ENCODE assay signal across 15 cellular contexts in the genomic region with DNA sequence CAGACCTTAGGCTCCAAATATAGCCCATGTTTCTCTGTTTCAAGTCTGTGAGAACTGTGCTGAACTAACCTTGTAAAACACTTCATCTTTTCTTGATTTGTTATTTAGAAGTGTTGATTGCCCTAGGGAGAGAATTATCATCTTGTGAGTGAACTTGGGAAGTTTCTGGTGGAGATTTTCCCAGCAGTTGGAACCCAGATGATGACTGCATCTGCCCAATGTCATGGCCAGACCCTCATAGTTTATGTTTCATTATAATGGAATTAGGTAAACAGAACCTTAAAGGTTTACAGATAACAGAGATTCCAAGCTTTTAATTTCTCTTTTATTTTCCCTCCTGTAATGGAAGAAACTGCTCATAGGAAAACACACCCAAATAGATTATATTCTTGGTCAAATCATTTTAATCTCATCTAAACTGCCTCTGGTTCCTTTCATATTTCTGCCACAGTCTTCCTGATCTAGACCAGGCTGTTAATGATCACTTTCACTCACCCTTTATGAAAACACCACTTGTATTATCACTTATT.
DNase-seq lines count a peak whose midpoint lies in the region; ATAC-seq and TF ChIP-seq lines count a peak whose summit lies in the region.
"Had no signal": no experiment of that assay in that cellular context is flagged by ENCODE, and none has a peak within 500 bp of the region (broad histone marks: within the 10 kb centered on the region; RNA-seq: fewer than 3 reads in every experiment).

No MANE protein-coding gene starts in this region.

- H3F3A ChIP-seq in SK-N-SH (replicated peaks; ENCODE audit: insufficient read depth): no peaks in the 10 kb centered on the region

- no peak overlapping the region for H3K4me2 ChIP-seq in SK-N-SH

- no peak for TF ChIP-seq RAD21 in SK-N-SH (IDR thresholded peaks at IDR 0.05; ENCODE audit: low read length)

- CTCF ChIA-PET in SK-N-SH (lab: Yijun Ruan, JAX): no interaction called here

- H3K9ac ChIP-seq in SK-N-SH: no peak overlapping the region

- no peaks in the 10 kb centered on the region for H3K4me1 ChIP-seq in SK-N-SH (ENCODE audit: control insufficient read depth in 1 of 2, insufficient read depth in 2 of 2, low read depth in 1 of 2, low read length in 1 of 2)
- H3K4me1 ChIP-seq: HAP-1 had no signal

- no peak for TF ChIP-seq EP300 in SK-N-SH (IDR thresholded peaks at IDR 0.05; ENCODE audit: borderline replicate concordance in 1 of 2, low read depth in 1 of 2, low read length in 1 of 2)

- no peak overlapping the region for H3K27ac ChIP-seq in SK-N-SH (ENCODE audit: low read depth in 2 of 2, low read length in 1 of 2)
- H3K27ac ChIP-seq: 22Rv1 had no signal

- no peaks in the 10 kb centered on the region for H3K36me3 ChIP-seq in SK-N-SH (replicated peaks in 1 of 2; ENCODE audit: control insufficient read depth in 1 of 2, insufficient read depth in 2 of 2, low read length in 1 of 2)
- H3K36me3 ChIP-seq: HAP-1 had no signal

- no peak overlapping the region for H2AFZ ChIP-seq in SK-N-SH (ENCODE audit: low read depth)

- POLR2A ChIA-PET in SK-N-SH (lab: Yijun Ruan, JAX): no interaction called here

- no peaks in the 10 kb centered on the region for H3K27me3 ChIP-seq in SK-N-SH (ENCODE audit: insufficient read depth)

- H3K4me3 Mint-ChIP-seq in neural crest cell: no peak overlapping the region
- H3K4me3 Mint-ChIP-seq: CD14-positive monocyte; CD8-positive, alpha-beta T cell had no signal

- H3K9me2 ChIP-seq in SK-N-SH: no peaks in the 10 kb centered on the region

- no peaks in the 10 kb centered on the region for H3K36me3 Mint-ChIP-seq in neural crest cell (ENCODE audit: low read depth)
- H3K36me3 Mint-ChIP-seq: CD14-positive monocyte; CD8-positive, alpha-beta T cell had no signal

- DNase-seq in DMS 273 treated with DMSO at 0.1 percent for 48 hours (lab: John Stamatoyannopoulos, UW): peak; percentile 6
- no peak for DNase-seq in DMS 273 (lab: John Stamatoyannopoulos, UW; ENCODE audit: unreplicated experiment)
- DNase-seq in SK-N-SH: no peak
- peak; percentile 73 for DNase-seq in fibroblast of the aortic adventitia (ENCODE audit: low read depth)
- no peak for DNase-seq in neural crest cell (ENCODE audit: low read depth, low spot score)
- no peak for DNase-seq in NCI-H128 (lab: John Stamatoyannopoulos, UW; ENCODE audit: unreplicated experiment)
- DNase-seq in foreskin melanocyte: no peak
- DNase-seq: CD8-positive, alpha-beta T cell; COR-L47; DMS53; GF-D8 had no signal

- H3K79me2 ChIP-seq in SK-N-SH (ENCODE audit: insufficient read depth): no peaks in the 10 kb centered on the region

- no peaks in the 10 kb centered on the region for H3K9me3 ChIP-seq in SK-N-SH
- H3K9me3 ChIP-seq: HAP-1 had no signal

- TF ChIP-seq CTCF in SK-N-SH (IDR thresholded peaks at IDR 0.05): no peak
- no peak for TF ChIP-seq CTCF in fibroblast of the aortic adventitia (IDR thresholded peaks at IDR 0.05; ENCODE audit: insufficient read depth, low read length)
- no peak for TF ChIP-seq CTCF in neural crest cell (conservative IDR thresholded peaks at IDR 0.05)

- H4K20me1 ChIP-seq in SK-N-SH (ENCODE audit: insufficient read depth): no peaks in the 10 kb centered on the region

- ATAC-seq in GM21737 (IDR thresholded peaks at IDR 0.05; ENCODE audit: unreplicated experiment): no peak
- ATAC-seq: CD8-positive, alpha-beta T cell had no signal

- no peak overlapping the region for H3K4me3 ChIP-seq in SK-N-SH (ENCODE audit: low read depth in 2 of 2, low read length in 1 of 2)
- H3K4me3 ChIP-seq in fibroblast of the aortic adventitia (ENCODE audit: low read depth, low read length): no peak overlapping the region
- H3K4me3 ChIP-seq: HAP-1 had no signal

- peak overlapping the region; percentile 21 for H3K27ac Mint-ChIP-seq in neural crest cell (ENCODE audit: unreplicated experiment)
- H3K27ac Mint-ChIP-seq: CD14-positive monocyte; CD8-positive, alpha-beta T cell had no signal

- peaks cover 7% of the 10 kb centered on the region for H3K9me3 Mint-ChIP-seq in neural crest cell
- H3K9me3 Mint-ChIP-seq: CD8-positive, alpha-beta T cell had no signal

- H3K27me3 Mint-ChIP-seq in neural crest cell (ENCODE audit: low read depth): no peaks in the 10 kb centered on the region

- no peaks in the 10 kb centered on the region for H3K4me1 Mint-ChIP-seq in neural crest cell
- H3K4me1 Mint-ChIP-seq: CD14-positive monocyte had no signal

TF ChIP-seq in SK-N-SH, 30 proteins besides CTCF, POLR2A, EP300 and RAD21:
- TF ChIP-seq GATA2 (CRISPR knock-in tag; IDR thresholded peaks at IDR 0.05) (peak; percentile 45; the same call in 1 of the 2 replicates), RFX5 (IDR thresholded peaks at IDR 0.05; ENCODE audit: low read length) (no peak)
TF ChIP-seq in SK-N-SH: peak in this region for 1.

Comparison
In these comparisons a context has a peak if more than half of its experiments do, and no peak if none do; other contexts are left out.
1. DNase-seq: peak in DMS 273 treated with DMSO at 0.1 percent for 48 hours (single experiment) and fibroblast of the aortic adventitia (single experiment); none in DMS 273 (single experiment), SK-N-SH (single experiment), neural crest cell (single experiment), NCI-H128 (single experiment) and foreskin melanocyte (single experiment).